5 cellular contexts compared by ENCODE assay signal in the genomic region with DNA sequence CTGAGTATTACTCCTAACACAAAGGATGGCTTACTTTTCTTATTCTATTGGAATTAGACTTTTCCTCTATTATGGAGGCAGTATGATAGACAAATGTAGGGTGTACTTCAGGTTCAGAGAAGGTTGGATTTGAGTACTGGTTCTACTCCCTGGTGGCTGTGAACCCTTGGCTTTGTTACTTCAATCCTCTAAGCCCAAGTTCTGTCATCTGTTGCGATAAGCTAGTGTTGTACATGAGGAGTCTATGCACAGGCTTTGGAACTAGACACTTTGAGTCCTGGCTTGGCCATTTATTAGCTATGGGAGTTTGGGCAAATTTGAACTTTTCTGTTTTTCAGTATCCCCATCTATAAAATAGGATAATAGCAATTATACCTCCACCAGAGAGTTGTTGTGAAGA. TPM values are rescaled to one million over a fixed set of nuclear protein-coding genes. Genes with fewer than 3 reads are reported as not detected.
"Had no signal": no experiment of that assay in that cellular context is flagged by ENCODE, and none has a peak within 500 bp of the region (broad histone marks: within the 10 kb centered on the region; RNA-seq: fewer than 3 reads in every experiment).

No MANE protein-coding gene starts in this region.

RNA-seq across cellular contexts. Expression of a gene that starts 39.7 kb away (rescaled TPM):
- total RNA-seq: HepG2, HT1080, IMR-90 had no signal
- polyA plus RNA-seq: HepG2, IMR-90 had no signal

RNA-seq across cellular contexts. Expression of a gene that starts 54.3 kb away (rescaled TPM):
- total RNA-seq: HepG2, HT-29, HT1080, IMR-90 had no signal
- polyA plus RNA-seq: HepG2, IgD-negative memory B cell, IMR-90 had no signal
